In genomic region chr1:92877081-92877711, GRCh38 we compare ENCODE assay signal across 11 cellular contexts. TPM values are rescaled to one million over a fixed set of nuclear protein-coding genes. Genes with fewer than 3 reads are reported as not detected.
DNase-seq lines count a peak whose midpoint lies in the region; ATAC-seq and TF ChIP-seq lines count a peak whose summit lies in the region.
"Had no signal": no experiment of that assay in that cellular context is flagged by ENCODE, and none has a peak within 500 bp of the region (broad histone marks: within the 10 kb centered on the region; RNA-seq: fewer than 3 reads in every experiment).

No MANE protein-coding gene starts in this region.

- 72 to 79% methylated on average over 4 of the region's 4 CpGs for WGBS in heart right ventricle, 2 donors

- peaks cover 36% of the 10 kb centered on the region for H3K4me1 ChIP-seq in CD4-positive, alpha-beta memory T cell (ENCODE audit: insufficient read depth, low read length)
- peaks cover 0 to 12% (median 0%) of the 10 kb centered on the region in 9 donors for H3K4me1 ChIP-seq in heart right ventricle
- H3K4me1 ChIP-seq: right atrium auricular region had no signal

- CTCF ChIA-PET in CD4-positive, alpha-beta memory T cell (lab: Charles Lee; ENCODE audit: partially characterized antibody): interaction anchor here (0.7 to 3.2 kb wide), 9 partner anchors 10 to 185 kb away, joined by 3 to 20 read pairs (median 5); no protein-coding TSS in a partner anchor

- DNase-seq in CD4-positive, alpha-beta memory T cell: no peak
- DNase-seq in HFFc6: no peak
- peak; percentile 69 for DNase-seq in SK-MEL-5 (ENCODE audit: low read depth, low spot score)
- peak; percentile 68 for DNase-seq in inferior parietal cortex (ENCODE audit: extremely low spot score)
- no peak for DNase-seq in heart right ventricle
- no peak for DNase-seq in GM13977 (ENCODE audit: low spot score)
- no peak for DNase-seq in mesothelial cell of epicardium (ENCODE audit: low spot score in 2 of 2, unreplicated experiment in 2 of 2)
- DNase-seq: activated CD4-positive, alpha-beta T cell treated with anti-CD3 and anti-CD28 coated beads, Interleukin-2, amount 50 U/mL, for 4 hours; dermis blood vessel endothelial cell had no signal

- H3K4me3 Mint-ChIP-seq in CD4-positive, alpha-beta memory T cell: peak overlapping the region in 7 of 8 donors; percentile 3 to 83 (median 63)
- H3K4me3 Mint-ChIP-seq in HFFc6: peak overlapping the region; percentile 67
- no peak overlapping the region for H3K4me3 Mint-ChIP-seq in mesothelial cell of epicardium

- H3K36me3 Mint-ChIP-seq in CD4-positive, alpha-beta memory T cell: peaks cover 20 to 26% of the 10 kb centered on the region in 2 donors
- peaks cover 4% of the 10 kb centered on the region for H3K36me3 Mint-ChIP-seq in HFFc6 (ENCODE audit: low read depth)
- H3K36me3 Mint-ChIP-seq in mesothelial cell of epicardium: peaks cover 23% of the 10 kb centered on the region

- intact Hi-C loops in CD4-positive, alpha-beta memory T cell (cut with micrococcal nuclease): no loop called here
- intact Hi-C loops in heart right ventricle (cut with DNase I): no loop called here

- H3K4me3 ChIP-seq in CD4-positive, alpha-beta memory T cell (ENCODE audit: low read length in 2 of 2): no peak overlapping the region
- no peak overlapping the region for H3K4me3 ChIP-seq in heart right ventricle
- H3K4me3 ChIP-seq: right atrium auricular region had no signal

- H3K27me3 Mint-ChIP-seq in CD4-positive, alpha-beta memory T cell: no peaks in the 10 kb centered on the region
- H3K27me3 Mint-ChIP-seq in HFFc6 (ENCODE audit: insufficient read depth) (no peaks in the 10 kb centered on the region), mesothelial cell of epicardium (ENCODE audit: low read depth) (no peaks in the 10 kb centered on the region)

- H3K9me3 Mint-ChIP-seq in CD4-positive, alpha-beta memory T cell: peaks cover 0 to 3% (median 1%) of the 10 kb centered on the region in 8 donors
- H3K9me3 Mint-ChIP-seq in HFFc6 (peaks cover 4% of the 10 kb centered on the region), mesothelial cell of epicardium (peaks cover 4% of the 10 kb centered on the region)

- peaks cover 10% of the 10 kb centered on the region for H3K36me3 ChIP-seq in CD4-positive, alpha-beta memory T cell (ENCODE audit: insufficient read depth, low read length)
- peaks cover 0 to 23% (median 0%) of the 10 kb centered on the region in 9 donors for H3K36me3 ChIP-seq in heart right ventricle
- H3K36me3 ChIP-seq: right atrium auricular region had no signal

- no peaks in the 10 kb centered on the region for H3K9me3 ChIP-seq in CD4-positive, alpha-beta memory T cell (ENCODE audit: control insufficient read depth in 1 of 2, low read length in 2 of 2)
- H3K9me3 ChIP-seq in heart right ventricle: peaks cover 0 to 8% (median 0%) of the 10 kb centered on the region in 11 donors

- peak overlapping the region in 6 of 7 donors; percentile 9 to 93 (median 72) for H3K27ac Mint-ChIP-seq in CD4-positive, alpha-beta memory T cell
- no peak overlapping the region for H3K27ac Mint-ChIP-seq in HFFc6
- H3K27ac Mint-ChIP-seq in mesothelial cell of epicardium: no peak overlapping the region

- in situ Hi-C loops in SK-MEL-5 (cut with HindIII; ENCODE audit: low pct_unique_long_range_greater_than_20kb, low sequenced_read_pairs): no loop called here
- in situ Hi-C loops in GM13977 (cut with MboI; ENCODE audit: low pct_unique_long_range_greater_than_20kb, low sequenced_read_pairs, unreplicated experiment): no loop called here

- ATAC-seq in heart right ventricle (no peak), HG03457 (IDR thresholded peaks at IDR 0.05; ENCODE audit: unreplicated experiment) (no peak)

- H3K4me1 Mint-ChIP-seq in CD4-positive, alpha-beta memory T cell: peaks cover 18 to 26% (median 23%) of the 10 kb centered on the region in 4 donors
- H3K4me1 Mint-ChIP-seq in HFFc6 (ENCODE audit: low read depth) (peaks cover 14% of the 10 kb centered on the region), mesothelial cell of epicardium (peaks cover 5% of the 10 kb centered on the region)

- POLR2A ChIA-PET in CD4-positive, alpha-beta memory T cell (lab: Charles Lee; ENCODE audit: partially characterized antibody): interaction anchor here (1.0 to 2.0 kb wide), 4 partner anchors 8 to 85 kb away, joined by 4 to 10 read pairs (median 7); partner anchors contain the start of gene DIPK1A

- no peak for TF ChIP-seq CTCF in HFFc6 (IDR thresholded peaks at IDR 0.05)
- no peak for TF ChIP-seq CTCF in heart right ventricle (IDR thresholded peaks at IDR 0.05)
- TF ChIP-seq CTCF in GM13977 (IDR thresholded peaks at IDR 0.05; ENCODE audit: extremely low read depth, insufficient read depth, missing control alignments): no peak
- no peak for TF ChIP-seq CTCF in mesothelial cell of epicardium (IDR thresholded peaks at IDR 0.05; ENCODE audit: unreplicated experiment)

- no peak overlapping the region for H3K27ac ChIP-seq in CD4-positive, alpha-beta memory T cell (ENCODE audit: low read depth, low read length)
- no peak overlapping the region for H3K27ac ChIP-seq in heart right ventricle
- H3K27ac ChIP-seq: right atrium auricular region had no signal

- no peaks in the 10 kb centered on the region for H3K27me3 ChIP-seq in CD4-positive, alpha-beta memory T cell (ENCODE audit: insufficient read depth, low read length)
- no peaks in the 10 kb centered on the region for H3K27me3 ChIP-seq in heart right ventricle
- H3K27me3 ChIP-seq: right atrium auricular region had no signal

RNA-seq across cellular contexts. Expression of gene RPL5, which starts 45.4 kb away (rescaled TPM):
- total RNA-seq in CD4-positive, alpha-beta memory T cell: 1,000 to 10,000 TPM; 1,501 to 1,588 TPM
- polyA plus RNA-seq in CD4-positive, alpha-beta memory T cell: 1,000 to 10,000 TPM; 1,927 to 2,646 TPM
- total RNA-seq in HFFc6 (2021; fragmentation: NEBNext Ultra II Directional; extraction: Animal tissue kit (Norgen Biotek cat#: 25700)): 1,000 to 10,000 TPM in 1 of 6 experiments, 100 to 1,000 TPM in 5; 851 to 1,006 (median 921) TPM
- 2,582 and 2,737 TPM in 2 replicates for total RNA-seq in SK-MEL-5 (2014; rRNA removed; shearing (Covaris generic))
- polyA plus RNA-seq in SK-MEL-5 (2015; cell fraction: cytosol; rRNA removed): 1,321 and 1,374 TPM in 2 replicates
- 445 and 646 TPM in 2 replicates for polyA plus RNA-seq in SK-MEL-5 (2015; cell fraction: nucleus; rRNA removed)
- total RNA-seq in heart right ventricle (100 to 1,000 TPM; 468 to 646 (median 544) TPM), mesothelial cell of epicardium (1,556 to 1,645 TPM (median 1,628 TPM) in 3 replicates)
- polyA plus RNA-seq in heart right ventricle: 1,000 to 10,000 TPM; 1,383 to 1,695 TPM

Comparison
In these comparisons a context has a peak if more than half of its experiments do, and no peak if none do; other contexts are left out.
1. DNase-seq: peak in SK-MEL-5 (single experiment) and inferior parietal cortex (single experiment); none in CD4-positive, alpha-beta memory T cell (0 of 5), HFFc6 (single experiment), heart right ventricle (0 of 2), GM13977 (single experiment) and mesothelial cell of epicardium (0 of 2).
2. H3K27ac Mint-ChIP-seq: peak in CD4-positive, alpha-beta memory T cell (6 of 7); none in HFFc6 (single experiment) and mesothelial cell of epicardium (single experiment).